Comparison of ENCODE assay signal across 39 cellular contexts in the genomic region with DNA sequence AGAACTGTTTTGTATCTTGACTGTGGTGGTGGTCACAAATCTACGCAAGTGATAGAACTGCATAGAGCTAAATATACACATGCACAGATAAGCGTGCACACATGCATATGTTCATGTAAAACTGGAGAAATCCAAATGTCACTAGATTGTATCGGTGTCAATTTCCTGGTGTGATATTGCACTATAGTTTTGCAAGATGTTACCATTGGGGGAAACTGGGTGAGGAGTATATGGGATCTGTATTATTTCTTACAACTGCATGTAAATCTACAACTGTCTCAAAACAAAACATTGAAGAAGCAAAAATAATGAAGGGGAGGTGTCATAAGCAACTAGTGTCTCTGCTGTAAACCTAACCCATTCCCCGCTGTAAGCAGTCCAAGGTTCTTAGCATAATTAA. TPM values are rescaled to one million over a fixed set of nuclear protein-coding genes. Genes with fewer than 3 reads are reported as not detected.
"Had no signal": no experiment of that assay in that cellular context is flagged by ENCODE, and none has a peak within 500 bp of the region (broad histone marks: within the 10 kb centered on the region; RNA-seq: fewer than 3 reads in every experiment).

No MANE protein-coding gene starts in this region.

- H3K27ac ChIP-seq: ascending aorta, body of pancreas, brain microvascular endothelial cell, breast epithelium, cardiac muscle cell had no signal

- ATAC-seq: activated naive CD4-positive, alpha-beta T cell treated with anti-CD3 and anti-CD28 coated beads, Interleukin-2, amount 50 U/mL, for 72 hours; activated naive CD8-positive, alpha-beta T cell treated with anti-CD3 and anti-CD28 coated beads, Interleukin-2, amount 50 U/mL, for 24 hours; activated T-cell treated with anti-CD3 and anti-CD28 coated beads, Interleukin-2, amount 50 U/mL, for 4 hours; activated T-cell treated with anti-CD3 and anti-CD28 coated beads, Interleukin-2, amount 50 U/mL, for 72 hours; activated T-helper 17 cell treated with anti-CD3 and anti-CD28 coated beads, Interleukin-2, amount 50 U/mL, for 72 hours; body of pancreas had no signal

- H3K4me3 ChIP-seq: adrenal gland, ascending aorta, body of pancreas, breast epithelium, cardiac muscle cell had no signal

- H3K4me1 Mint-ChIP-seq: activated naive CD4-positive, alpha-beta T cell treated with anti-CD3 and anti-CD28 coated beads, Interleukin-2, amount 10 ng/mL, durations not matched to agents 7 days and 5 days; activated naive CD4-positive, alpha-beta T cell treated with anti-CD3 and anti-CD28 coated beads, Interleukin-2, amount 50 U/mL, for 24 hours; activated naive CD8-positive, alpha-beta T cell treated with anti-CD3 and anti-CD28 coated beads for 36 hours; activated naive CD8-positive, alpha-beta T cell treated with anti-CD3 and anti-CD28 coated beads, Interleukin-2, amount 10 ng/mL, durations not matched to agents 7 days and 5 days; activated naive CD8-positive, alpha-beta T cell treated with anti-CD3 and anti-CD28 coated beads, Interleukin-2, amount 50 U/mL, for 24 hours; activated T-helper 17 cell treated with anti-CD3 and anti-CD28 coated beads, Interleukin-2, amount 50 U/mL, for 72 hours; brain; central memory CD8-positive, alpha-beta T cell had no signal

- H3K4me1 ChIP-seq: adrenal gland, ascending aorta, breast epithelium had no signal

- H3K9me3 ChIP-seq: adrenal gland, ascending aorta, body of pancreas had no signal

- H3K36me3 Mint-ChIP-seq: activated naive CD4-positive, alpha-beta T cell treated with anti-CD3 and anti-CD28 coated beads, Interleukin-2, amount 10 ng/mL, durations not matched to agents 7 days and 5 days; activated naive CD4-positive, alpha-beta T cell treated with anti-CD3 and anti-CD28 coated beads, Interleukin-2, amount 50 U/mL, for 24 hours; activated naive CD4-positive, alpha-beta T cell treated with anti-CD3 and anti-CD28 coated beads, Interleukin-2, amount 50 U/mL, for 72 hours; activated naive CD8-positive, alpha-beta T cell; activated naive CD8-positive, alpha-beta T cell treated with anti-CD3 and anti-CD28 coated beads for 36 hours; activated naive CD8-positive, alpha-beta T cell treated with anti-CD3 and anti-CD28 coated beads, Interleukin-2, amount 10 ng/mL, durations not matched to agents 7 days and 5 days; brain had no signal

- H3K27me3 ChIP-seq: adrenal gland, ascending aorta, body of pancreas, breast epithelium, cardiac muscle cell had no signal

- DNase-seq: activated effector memory CD4-positive, alpha-beta T cell treated with anti-CD3 and anti-CD28 coated beads, Interleukin-2, amount 50 U/mL, for 16 hours; activated effector memory CD4-positive, alpha-beta T cell treated with Interleukin-2 at 50 U/mL for 16 hours; activated gamma-delta T cell; activated gamma-delta T cell treated with Interleukin-2 at 50 U/mL for 16 hours; activated naive CD4-positive, alpha-beta T cell; activated naive CD4-positive, alpha-beta T cell treated with anti-CD3 and anti-CD28 coated beads for 36 hours; activated naive CD4-positive, alpha-beta T cell treated with anti-CD3 and anti-CD28 coated beads, Interleukin-2, amount 10 ng/mL, durations not matched to agents 7 days and 5 days; activated naive CD4-positive, alpha-beta T cell treated with anti-CD3 and anti-CD28 coated beads, Interleukin-2, amount 50 U/mL, for 16 hours; activated naive CD4-positive, alpha-beta T cell treated with Interleukin-2 at 50 U/mL for 16 hours; activated naive CD8-positive, alpha-beta T cell treated with anti-CD3 and anti-CD28 coated beads for 36 hours; activated naive CD8-positive, alpha-beta T cell treated with anti-CD3 and anti-CD28 coated beads, Interleukin-2, amount 10 ng/mL, durations not matched to agents 7 days and 5 days; activated naive CD8-positive, alpha-beta T cell treated with anti-CD3 and anti-CD28 coated beads, Interleukin-2, amount 50 U/mL, for 24 hours; activated T-cell treated with anti-CD3 and anti-CD28 coated beads, Interleukin-2, amount 50 U/mL, for 4 hours; activated T-cell treated with anti-CD3 and anti-CD28 coated beads, Interleukin-2, amount 50 U/mL, for 48 hours; activated T-cell treated with anti-CD3 and anti-CD28 coated beads, Interleukin-2, amount 50 U/mL, for 72 hours; adrenal gland; amniotic stem cell; amygdala; anterior cingulate cortex; aorta; body of pancreas; brain microvascular endothelial cell; caudate nucleus; central memory CD4-positive, alpha-beta T cell; cerebellar nuclear complex had no signal

- H3K27ac Mint-ChIP-seq: activated naive CD4-positive, alpha-beta T cell treated with anti-CD3 and anti-CD28 coated beads for 36 hours; activated naive CD4-positive, alpha-beta T cell treated with anti-CD3 and anti-CD28 coated beads, Interleukin-2, amount 10 ng/mL, durations not matched to agents 7 days and 5 days; activated naive CD4-positive, alpha-beta T cell treated with anti-CD3 and anti-CD28 coated beads, Interleukin-2, amount 50 U/mL, for 24 hours; activated naive CD4-positive, alpha-beta T cell treated with anti-CD3 and anti-CD28 coated beads, Interleukin-2, amount 50 U/mL, for 72 hours; activated naive CD8-positive, alpha-beta T cell; activated naive CD8-positive, alpha-beta T cell treated with anti-CD3 and anti-CD28 coated beads for 36 hours; activated naive CD8-positive, alpha-beta T cell treated with anti-CD3 and anti-CD28 coated beads, Interleukin-2, amount 10 ng/mL, durations not matched to agents 7 days and 5 days; activated naive CD8-positive, alpha-beta T cell treated with anti-CD3 and anti-CD28 coated beads, Interleukin-2, amount 50 U/mL, for 24 hours; activated T-cell treated with anti-CD3 and anti-CD28 coated beads, Interleukin-2, amount 50 U/mL, for 72 hours; activated T-helper 1 cell treated with anti-CD3 and anti-CD28 coated beads, Interleukin-12 subunit alpha, Interleukin-12 subunit beta, Interleukin-2, Interleukin-4 antibody, amounts not matched to agents 30 ng/mL and 10 ng/mL and 1 ng/mL, durations not matched to agents 14 hours and 24 hours and 36 hours; activated T-helper 17 cell treated with anti-CD3 and anti-CD28 coated beads, Interleukin-2, amount 50 U/mL, for 72 hours; activated T-helper 2 cell treated with anti-CD3 and anti-CD28 coated beads, Interferon-gamma antibody, Interleukin-2, Interleukin-4, amounts not matched to agents 10 μg/mL and 5 μg/mL and 100 μg/mL, durations not matched to agents 14 hours and 24 hours and 36 hours; brain had no signal

- H3K4me3 Mint-ChIP-seq: activated naive CD4-positive, alpha-beta T cell treated with anti-CD3 and anti-CD28 coated beads for 36 hours; activated naive CD4-positive, alpha-beta T cell treated with anti-CD3 and anti-CD28 coated beads, Interleukin-2, amount 10 ng/mL, durations not matched to agents 7 days and 5 days; activated naive CD4-positive, alpha-beta T cell treated with anti-CD3 and anti-CD28 coated beads, Interleukin-2, amount 50 U/mL, for 24 hours; activated naive CD8-positive, alpha-beta T cell; activated naive CD8-positive, alpha-beta T cell treated with anti-CD3 and anti-CD28 coated beads for 36 hours; activated naive CD8-positive, alpha-beta T cell treated with anti-CD3 and anti-CD28 coated beads, Interleukin-2, amount 10 ng/mL, durations not matched to agents 7 days and 5 days; activated naive CD8-positive, alpha-beta T cell treated with anti-CD3 and anti-CD28 coated beads, Interleukin-2, amount 50 U/mL, for 24 hours; activated T-cell treated with anti-CD3 and anti-CD28 coated beads, Interleukin-2, amount 50 U/mL, for 4 hours; activated T-cell treated with anti-CD3 and anti-CD28 coated beads, Interleukin-2, amount 50 U/mL, for 72 hours; activated T-helper 1 cell treated with anti-CD3 and anti-CD28 coated beads, Interleukin-12 subunit alpha, Interleukin-12 subunit beta, Interleukin-2, Interleukin-4 antibody, amounts not matched to agents 30 ng/mL and 10 ng/mL and 1 ng/mL, durations not matched to agents 14 hours and 24 hours and 36 hours; activated T-helper 17 cell treated with anti-CD3 and anti-CD28 coated beads, Interleukin-2, amount 50 U/mL, for 72 hours; brain; central memory CD8-positive, alpha-beta T cell had no signal

- H3K27me3 Mint-ChIP-seq: activated naive CD8-positive, alpha-beta T cell treated with anti-CD3 and anti-CD28 coated beads for 36 hours; activated naive CD8-positive, alpha-beta T cell treated with anti-CD3 and anti-CD28 coated beads, Interleukin-2, amount 50 U/mL, for 24 hours had no signal

- H3K9me3 Mint-ChIP-seq: activated naive CD4-positive, alpha-beta T cell treated with anti-CD3 and anti-CD28 coated beads, Interleukin-2, amount 10 ng/mL, durations not matched to agents 7 days and 5 days; activated T-cell treated with anti-CD3 and anti-CD28 coated beads, Interleukin-2, amount 50 U/mL, for 4 hours; activated T-helper 1 cell treated with anti-CD3 and anti-CD28 coated beads, Interleukin-12 subunit alpha, Interleukin-12 subunit beta, Interleukin-2, Interleukin-4 antibody, amounts not matched to agents 30 ng/mL and 10 ng/mL and 1 ng/mL, durations not matched to agents 14 hours and 24 hours and 36 hours; activated T-helper 2 cell treated with anti-CD3 and anti-CD28 coated beads, Interferon-gamma antibody, Interleukin-2, Interleukin-4, amounts not matched to agents 10 μg/mL and 5 μg/mL and 100 μg/mL, durations not matched to agents 14 hours and 24 hours and 36 hours; central memory CD8-positive, alpha-beta T cell had no signal

- H3K36me3 ChIP-seq: adrenal gland, ascending aorta, brain microvascular endothelial cell, breast epithelium, cardiac muscle cell had no signal

RNA-seq across cellular contexts. Expression of gene FAM163A, which starts 30.2 kb away (rescaled TPM):
- total RNA-seq: activated naive CD4-positive, alpha-beta T cell treated with anti-CD3 and anti-CD28 coated beads, Interleukin-2, amount 50 U/mL, for 72 hours; activated naive CD8-positive, alpha-beta T cell treated with anti-CD3 and anti-CD28 coated beads for 36 hours; activated naive CD8-positive, alpha-beta T cell treated with anti-CD3 and anti-CD28 coated beads, Interleukin-2, amount 10 ng/mL, durations not matched to agents 7 days and 5 days; activated T-cell treated with anti-CD3 and anti-CD28 coated beads, Interleukin-2, amount 50 U/mL, for 4 hours; activated T-cell treated with anti-CD3 and anti-CD28 coated beads, Interleukin-2, amount 50 U/mL, for 72 hours; activated T-helper 1 cell treated with anti-CD3 and anti-CD28 coated beads, Interleukin-12 subunit alpha, Interleukin-12 subunit beta, Interleukin-2, Interleukin-4 antibody, amounts not matched to agents 30 ng/mL and 10 ng/mL and 1 ng/mL, durations not matched to agents 14 hours and 24 hours and 36 hours; activated T-helper 17 cell treated with anti-CD3 and anti-CD28 coated beads, Interleukin-2, amount 50 U/mL, for 72 hours; activated T-helper 2 cell treated with anti-CD3 and anti-CD28 coated beads, Interferon-gamma antibody, Interleukin-2, Interleukin-4, amounts not matched to agents 10 μg/mL and 5 μg/mL and 100 μg/mL, durations not matched to agents 14 hours and 24 hours and 36 hours; aorta; ascending aorta; astrocyte; breast epithelium; bronchial epithelial cell; chondrocyte had no signal
